ENCODE assay signal across 38 cellular contexts in the genomic region with DNA sequence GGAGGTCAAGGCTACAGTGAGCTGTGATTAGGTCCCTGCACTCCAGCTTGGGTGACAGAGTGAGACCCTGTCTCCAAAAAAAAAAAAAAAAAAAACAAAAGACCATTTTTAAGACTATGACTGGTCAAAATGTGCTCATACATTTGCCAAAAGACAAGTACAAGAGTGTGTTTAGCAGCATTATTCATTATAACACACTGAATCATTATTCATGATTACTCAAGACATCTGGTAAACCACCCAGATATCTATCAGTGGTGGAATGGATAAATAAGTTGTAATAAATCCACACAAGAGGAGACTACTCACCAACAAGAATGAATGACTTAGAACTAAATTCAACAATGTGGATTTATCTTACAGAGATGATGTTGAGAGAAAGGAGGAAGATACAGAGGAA.
"Had no signal": no experiment of that assay in that cellular context is flagged by ENCODE, and none has a peak within 500 bp of the region (broad histone marks: within the 10 kb centered on the region; RNA-seq: fewer than 3 reads in every experiment).

No MANE protein-coding gene starts in this region.

- H3K36me3 Mint-ChIP-seq: activated CD8-positive, alpha-beta memory T cell treated with anti-CD3 and anti-CD28 coated beads, Interleukin-2, amount 10 ng/mL, durations not matched to agents 7 days and 5 days; activated naive CD4-positive, alpha-beta T cell treated with anti-CD3 and anti-CD28 coated beads, Interleukin-2, amount 50 U/mL, for 72 hours; WTC11 had no signal

- H3K4me3 Mint-ChIP-seq: activated CD4-positive, alpha-beta T cell treated with anti-CD3 and anti-CD28 coated beads, Interleukin-2, amount 10 ng/mL, durations not matched to agents 24 days and 14 days; activated CD8-positive, alpha-beta memory T cell treated with anti-CD3 and anti-CD28 coated beads, Interleukin-2, amount 10 ng/mL, durations not matched to agents 7 days and 5 days; activated naive CD4-positive, alpha-beta T cell treated with anti-CD3 and anti-CD28 coated beads for 36 hours; central memory CD8-positive, alpha-beta T cell; T-helper 1 cell treated with Interleukin-12 subunit alpha and Interleukin-12 subunit beta and Interleukin-4 antibody, amounts not matched to agents 30 μg/mL and 1 μg/mL, for 36 hours; T-helper 2 cell treated with Interferon-gamma antibody and Interleukin-4, amounts not matched to agents 5 μg/mL and 100 μg/mL, for 36 hours; WTC11 had no signal

- H3K4me2 ChIP-seq: SK-N-SH had no signal

- H3K4me3 ChIP-seq: adrenal gland, cardiac muscle cell, MG63, Peyer's patch, SJSA1 had no signal

- H3K36me3 ChIP-seq: adrenal gland, brain microvascular endothelial cell, cardiac muscle cell, MG63, Peyer's patch, SJSA1 had no signal

- H3K27me3 ChIP-seq: adrenal gland, brain microvascular endothelial cell, cardiac muscle cell, MG63, Peyer's patch, SJSA1 had no signal

- DNase-seq: activated CD4-positive, alpha-beta T cell treated with anti-CD3 and anti-CD28 coated beads for 1 hour; activated CD4-positive, alpha-beta T cell treated with anti-CD3 and anti-CD28 coated beads, Interleukin-2, amount 10 ng/mL, durations not matched to agents 24 days and 14 days; activated CD4-positive, alpha-beta T cell treated with anti-CD3 and anti-CD28 coated beads, Interleukin-2, amount 50 U/mL, for 48 hours; activated CD8-positive, alpha-beta memory T cell treated with anti-CD3 and anti-CD28 coated beads for 24 hours; activated CD8-positive, alpha-beta memory T cell treated with anti-CD3 and anti-CD28 coated beads, Interleukin-2, amount 10 ng/mL, durations not matched to agents 7 days and 5 days; activated CD8-positive, alpha-beta memory T cell treated with anti-CD3 and anti-CD28 coated beads, Interleukin-2, amount 50 U/mL, for 48 hours; activated gamma-delta T cell treated with Interleukin-2 at 50 U/mL for 16 hours; activated naive CD4-positive, alpha-beta T cell treated with anti-CD3 and anti-CD28 coated beads for 36 hours; activated T-cell treated with anti-CD3 and anti-CD28 coated beads, Interleukin-2, amount 50 U/mL, for 1 hour; adrenal gland; aorta; brain microvascular endothelial cell; Kasumi-1; KG1; MG63; NCI-H1048; NCI-H1105 treated with DMSO at 0.1 percent for 48 hours; NCI-H1436; NCI-H187; NCI-H2029 treated with DMSO at 0.1 percent for 48 hours; NCI-H2107; NCI-H2171; NCI-H510A; NCI-H526; NCI-H748 treated with DMSO at 0.1 percent for 48 hours; NK-92 treated with Interleukin-12 subunit alpha and Interleukin-12 subunit beta, amount 100 ng/mL, for 24 hours; PC-3; Peyer's patch; RPMI8226; SHP77 treated with DMSO at 0.1 percent for 48 hours; SK-N-SH had no signal

- H3K9me3 ChIP-seq: adrenal gland, MG63, Peyer's patch, SJSA1, SK-N-SH had no signal

- H3K9me3 Mint-ChIP-seq: activated naive CD4-positive, alpha-beta T cell treated with anti-CD3 and anti-CD28 coated beads for 36 hours; activated naive CD4-positive, alpha-beta T cell treated with anti-CD3 and anti-CD28 coated beads, Interleukin-2, amount 50 U/mL, for 72 hours; central memory CD8-positive, alpha-beta T cell; T-helper 1 cell treated with Interleukin-12 subunit alpha and Interleukin-12 subunit beta and Interleukin-4 antibody, amounts not matched to agents 30 μg/mL and 1 μg/mL, for 36 hours; T-helper 2 cell treated with Interferon-gamma antibody and Interleukin-4, amounts not matched to agents 5 μg/mL and 100 μg/mL, for 36 hours; WTC11 had no signal

- H3K27ac Mint-ChIP-seq: activated CD4-positive, alpha-beta T cell treated with anti-CD3 and anti-CD28 coated beads, Interleukin-2, amount 10 ng/mL, durations not matched to agents 24 days and 14 days; activated CD8-positive, alpha-beta memory T cell treated with anti-CD3 and anti-CD28 coated beads, Interleukin-2, amount 10 ng/mL, durations not matched to agents 7 days and 5 days; activated naive CD4-positive, alpha-beta T cell treated with anti-CD3 and anti-CD28 coated beads for 36 hours; activated naive CD4-positive, alpha-beta T cell treated with anti-CD3 and anti-CD28 coated beads, Interleukin-2, amount 50 U/mL, for 72 hours; T-helper 1 cell treated with Interleukin-12 subunit alpha and Interleukin-12 subunit beta and Interleukin-4 antibody, amounts not matched to agents 30 μg/mL and 1 μg/mL, for 36 hours; T-helper 2 cell treated with Interferon-gamma antibody and Interleukin-4, amounts not matched to agents 5 μg/mL and 100 μg/mL, for 36 hours; WTC11 had no signal

- H3K27me3 Mint-ChIP-seq: activated CD4-positive, alpha-beta T cell treated with anti-CD3 and anti-CD28 coated beads, Interleukin-2, amount 10 ng/mL, durations not matched to agents 24 days and 14 days; activated CD8-positive, alpha-beta memory T cell treated with anti-CD3 and anti-CD28 coated beads, Interleukin-2, amount 10 ng/mL, durations not matched to agents 7 days and 5 days; central memory CD8-positive, alpha-beta T cell had no signal

- H3K27ac ChIP-seq: adrenal gland, brain microvascular endothelial cell, cardiac muscle cell, Peyer's patch, SJSA1 had no signal

- H3K4me1 Mint-ChIP-seq: central memory CD8-positive, alpha-beta T cell had no signal

- H3K4me1 ChIP-seq: adrenal gland, Peyer's patch, SJSA1 had no signal

- H3K9ac ChIP-seq: SK-N-SH had no signal

- ATAC-seq: activated CD8-positive, alpha-beta memory T cell treated with anti-CD3 and anti-CD28 coated beads, Interleukin-2, amount 10 ng/mL, durations not matched to agents 7 days and 5 days; activated naive CD4-positive, alpha-beta T cell treated with anti-CD3 and anti-CD28 coated beads, Interleukin-2, amount 50 U/mL, for 72 hours; PC-3; WTC11 had no signal
